Comparison of ENCODE assay signal across 12 cellular contexts in genomic region chr1:228408041-228408868, GRCh38. TPM values are rescaled to one million over a fixed set of nuclear protein-coding genes. Genes with fewer than 3 reads are reported as not detected.
DNase-seq lines count a peak whose midpoint lies in the region; ATAC-seq, FAIRE-seq and TF ChIP-seq lines count a peak whose summit lies in the region.
"Had no signal": no experiment of that assay in that cellular context is flagged by ENCODE, and none has a peak within 500 bp of the region (broad histone marks: within the 10 kb centered on the region; RNA-seq: fewer than 3 reads in every experiment).

No MANE protein-coding gene starts in this region.

- H3K9me1 ChIP-seq in keratinocyte (ENCODE audit: control insufficient read depth, extremely low read depth, insufficient read depth, low read length): peaks cover 1% of the 10 kb centered on the region

- H3K9me3 ChIP-seq in HepG2 (ENCODE audit: low read length): no peaks in the 10 kb centered on the region
- H3K9me3 ChIP-seq in right lobe of liver: no peaks in the 10 kb centered on the region
- H3K9me3 ChIP-seq in keratinocyte (ENCODE audit: control insufficient read depth, low read depth, low read length): no peaks in the 10 kb centered on the region
- no peaks in the 10 kb centered on the region for H3K9me3 ChIP-seq in vagina
- H3K9me3 ChIP-seq: mucosa of descending colon had no signal

- H3K9ac ChIP-seq in HepG2 (ENCODE audit: insufficient read depth, low read depth, low read length): no peak overlapping the region
- H3K9ac ChIP-seq in keratinocyte (ENCODE audit: control insufficient read depth, extremely low read depth, insufficient read depth, low read length): no peak overlapping the region

- H3K4me1 ChIP-seq in HepG2 (ENCODE audit: insufficient read depth, low read length) (peaks cover 62% of the 10 kb centered on the region), right lobe of liver (peaks cover 0 to 12% (median 6%) of the 10 kb centered on the region in 4 donors), keratinocyte (ENCODE audit: control insufficient read depth, extremely low read depth, insufficient read depth, low read length) (peaks cover 29% of the 10 kb centered on the region), vagina (peaks cover 56% of the 10 kb centered on the region)

- H3K27me3 ChIP-seq in HepG2 (ENCODE audit: control insufficient read depth in 1 of 2, insufficient read depth in 2 of 2, low read length in 2 of 2) (no peaks in the 10 kb centered on the region; a peak in 1 of 5 replicates), right lobe of liver (no peaks in the 10 kb centered on the region), keratinocyte (ENCODE audit: control insufficient read depth, extremely low read depth, insufficient read depth, low read length) (no peaks in the 10 kb centered on the region), vagina (no peaks in the 10 kb centered on the region)

- H3K36me3 Mint-ChIP-seq in activated T-helper 17 cell treated with anti-CD3 and anti-CD28 coated beads, Interleukin-2, amount 50 U/mL, for 72 hours (ENCODE audit: low read depth): peaks cover 33% of the 10 kb centered on the region

- H3K4me3 ChIP-seq in HepG2 (replicated peaks in 1 of 3; ENCODE audit: insufficient read depth in 1 of 3, low read depth in 2 of 3, low read length in 3 of 3) (no peak overlapping the region), right lobe of liver (no peak overlapping the region), keratinocyte (ENCODE audit: control insufficient read depth in 2 of 3, extremely low read depth in 1 of 3, insufficient read depth in 2 of 3, low read depth in 1 of 3, low read length in 3 of 3) (peak overlapping the region; percentile 70 to 93 (median 86)), vagina (peak overlapping the region; percentile 75 to 86)

- H3K36me3 ChIP-seq in HepG2 (replicated peaks in 1 of 2; ENCODE audit: control insufficient read depth in 1 of 2, insufficient read depth in 2 of 2, low read length in 2 of 2) (peaks cover 0 to 1% of the 10 kb centered on the region in 2 experiments; a peak in 1 of 5 replicates), right lobe of liver (no peaks in the 10 kb centered on the region), keratinocyte (ENCODE audit: control insufficient read depth in 2 of 2, extremely low read depth in 1 of 2, insufficient read depth in 2 of 2, low read length in 2 of 2) (peaks cover 16 to 18% of the 10 kb centered on the region in 2 experiments), vagina (no peaks in the 10 kb centered on the region)

- TF ChIP-seq POLR2A in HepG2 (IDR thresholded peaks at IDR 0.05; ENCODE audit: insufficient read depth in 1 of 2, low read depth in 2 of 2, low read length in 2 of 2) (no peak), right lobe of liver (IDR thresholded peaks at IDR 0.05) (no peak), vagina (IDR thresholded peaks at IDR 0.05) (no peak)

- no peaks in the 10 kb centered on the region for H3K27me3 Mint-ChIP-seq in activated T-helper 17 cell treated with anti-CD3 and anti-CD28 coated beads, Interleukin-2, amount 50 U/mL, for 72 hours

- H3K4me1 Mint-ChIP-seq in activated T-helper 17 cell treated with anti-CD3 and anti-CD28 coated beads, Interleukin-2, amount 50 U/mL, for 72 hours: peaks cover 21% of the 10 kb centered on the region

- POLR2A ChIA-PET in HepG2 (lab: Yijun Ruan, JAX): no interaction called here

- in situ Hi-C loops in HepG2 (cut with HindIII; ENCODE audit: extremely low pct_ligation_motif_present, low pct_unique_long_range_greater_than_20kb): no loop called here

- dilution Hi-C loops in keratinocyte (cut with MboI; ENCODE audit: extremely low pct_ligation_motif_present, low sequenced_read_pairs): no loop called here

- H3K9me3 Mint-ChIP-seq in activated T-helper 17 cell treated with anti-CD3 and anti-CD28 coated beads, Interleukin-2, amount 50 U/mL, for 72 hours: no peaks in the 10 kb centered on the region

- intact Hi-C loops in HepG2 (cut with micrococcal nuclease; ENCODE audit: unreplicated experiment) (loop anchor here (5.0 kb wide), 1 partner anchor 79 kb away; the partner anchor contains the start of gene RNF187), right lobe of liver (cut with DNase I) (no loop called here), vagina (cut with DNase I) (loop anchor here (5.0 kb wide), 1 partner anchor 266 kb away; the partner anchor contains the start of gene GUK1)

- H3K4me2 ChIP-seq in HepG2 (ENCODE audit: low read depth, low read length): peak overlapping the region; percentile 94; the same call in 1 of the 2 replicates
- peak overlapping the region; percentile 91 for H3K4me2 ChIP-seq in keratinocyte (ENCODE audit: control insufficient read depth, extremely low read depth, insufficient read depth, low read depth, low read length)

- BruUV-seq in HepG2 (replicated peaks; lab: Mats Ljungman, UMichigan): no TSS peak

- no peak for FAIRE-seq in HepG2 (lab: Jason Lieb, UNC)
- no peak for FAIRE-seq in keratinocyte (lab: Jason Lieb, UNC)

- ATAC-seq in HepG2: no peak
- ATAC-seq in right lobe of liver: no peak
- ATAC-seq in activated T-helper 17 cell treated with anti-CD3 and anti-CD28 coated beads, Interleukin-2, amount 50 U/mL, for 72 hours (replicated peaks): no peak
- ATAC-seq: mucosa of descending colon had no signal

- WGBS in HepG2 (ENCODE audit: low lambda C conversion rate): 98% methylated on average over 16 of the region's 27 CpGs
- 74% methylated on average over 5 of the region's 27 CpGs for WGBS in right lobe of liver (ENCODE audit: insufficient coverage, low coverage, low lambda C conversion rate, missing lambda C conversion rate)

- H3K79me2 ChIP-seq in HepG2 (ENCODE audit: insufficient read depth, low read length): peaks cover 26% of the 10 kb centered on the region
- peaks cover 45% of the 10 kb centered on the region for H3K79me2 ChIP-seq in keratinocyte (ENCODE audit: control insufficient read depth, insufficient read depth, low read length)

- H4K20me1 ChIP-seq in HepG2 (ENCODE audit: insufficient read depth, low read length): peaks cover 20% of the 10 kb centered on the region
- H4K20me1 ChIP-seq in keratinocyte (ENCODE audit: control insufficient read depth, extremely low read depth, insufficient read depth, low read length): peaks cover 16% of the 10 kb centered on the region

- TF ChIP-seq EP300 in HepG2 (IDR thresholded peaks at IDR 0.05; ENCODE audit: low read depth in 2 of 2, low read length in 2 of 2) (no peak), HepG2 (CRISPR knock-in tag; IDR thresholded peaks at IDR 0.05; ENCODE audit: borderline replicate concordance) (no peak)

- TF ChIP-seq CTCF in HepG2 (CRISPR knock-in tag; IDR thresholded peaks at IDR 0.05): no peak
- TF ChIP-seq CTCF in right lobe of liver (IDR thresholded peaks at IDR 0.05): no peak
- TF ChIP-seq CTCF in keratinocyte (optimal IDR thresholded peaks at IDR 0.05 in 1 of 3, IDR thresholded peaks at IDR 0.05 in 1 of 3, conservative IDR thresholded peaks at IDR 0.05 in 1 of 3; ENCODE audit: extremely low read depth in 1 of 3, insufficient read depth in 2 of 3, low read length in 3 of 3): no peak
- TF ChIP-seq CTCF in vagina (IDR thresholded peaks at IDR 0.05): no peak

- H2AFZ ChIP-seq in HepG2 (ENCODE audit: low read length) (no peak overlapping the region), keratinocyte (ENCODE audit: control insufficient read depth, low read length) (no peak overlapping the region)

- CTCF ChIA-PET in HepG2 (lab: Yijun Ruan, JAX; ENCODE audit: low intra/inter-chr PET ratio, low total read pairs): no interaction called here

- no peak overlapping the region for H3K27ac ChIP-seq in HepG2 (ENCODE audit: extremely low read length, insufficient read depth, low read length)
- no peak overlapping the region for H3K27ac ChIP-seq in right lobe of liver
- H3K27ac ChIP-seq in keratinocyte (ENCODE audit: control insufficient read depth, insufficient read depth, low read length): no peak overlapping the region
- peak overlapping the region; percentile 87 for H3K27ac ChIP-seq in vagina

- TF ChIP-seq RAD21 in HepG2 (CRISPR knock-in tag; IDR thresholded peaks at IDR 0.05): no peak

- peak overlapping the region; percentile 95 for H3K4me3 Mint-ChIP-seq in activated T-helper 17 cell treated with anti-CD3 and anti-CD28 coated beads, Interleukin-2, amount 50 U/mL, for 72 hours

- H3K27ac Mint-ChIP-seq in activated T-helper 17 cell treated with anti-CD3 and anti-CD28 coated beads, Interleukin-2, amount 50 U/mL, for 72 hours: no peak overlapping the region

- no peak for DNase-seq in HepG2 (ENCODE audit: low spot score)
- no peak for DNase-seq in right lobe of liver
- DNase-seq in keratinocyte (ENCODE audit: low read depth, low spot score): no peak
- no peak for DNase-seq in vagina (ENCODE audit: extremely low spot score in 2 of 2)
- no peak for DNase-seq in NCI-H2196 treated with DMSO at 0.1 percent for 48 hours (lab: John Stamatoyannopoulos, UW; ENCODE audit: unreplicated experiment)
- no peak for DNase-seq in NOMO-1 (lab: John Stamatoyannopoulos, UW; ENCODE audit: unreplicated experiment in 2 of 2)
- no peak for DNase-seq in NCI-H2227 treated with DMSO at 0.1 percent for 48 hours (lab: John Stamatoyannopoulos, UW)
- DNase-seq: DMS153; effector CD4-positive, alpha-beta T cell; NCI-H2171 treated with DMSO at 0.1 percent for 48 hours had no signal

RNA-seq across cellular contexts. Expression of gene TRIM11, which starts 1.6 kb away (rescaled TPM):
- total RNA-seq in HepG2 (2016; rRNA removed; fragmentation: Illumina TruSeq; extraction: Trizol): 9.7 and 16.1 TPM in 2 replicates
- total RNA-seq in HepG2 (2016; cell fraction: cytosol; rRNA removed; fragmentation: Illumina TruSeq; extraction: Trizol; ENCODE audit: low read depth): 8.8 and 9.6 TPM in 2 replicates
- 10.0 and 15.4 TPM in 2 replicates for total RNA-seq in HepG2 (2016; cell fraction: insoluble cytoplasmic fraction; rRNA removed; fragmentation: Illumina TruSeq; extraction: Trizol)
- total RNA-seq in HepG2 (2016; cell fraction: membrane; rRNA removed; fragmentation: Illumina TruSeq; extraction: Trizol): 12.1 and 13.4 TPM in 2 replicates
- total RNA-seq in HepG2 (2016; cell fraction: nucleus; rRNA removed; fragmentation: Illumina TruSeq; extraction: Trizol): 16.6 and 19.2 TPM in 2 replicates
- 6.3 and 8.8 TPM in 2 replicates for polyA plus RNA-seq in HepG2 (2011; rRNA removed)
- 4.7 and 6.1 TPM in 2 replicates for polyA plus RNA-seq in HepG2 (2011; cell fraction: cytosol; rRNA removed)
- polyA plus RNA-seq in HepG2 (2011; cell fraction: nucleus; rRNA removed): 33.2 and 33.5 TPM in 2 replicates
- 7.8 and 13.4 TPM in 2 replicates for polyA plus RNA-seq in HepG2 (2012)
- polyA plus RNA-seq in HepG2 (2016; cell fraction: cytosol; fragmentation: Illumina TruSeq; extraction: Trizol; ENCODE audit: low read depth): 1.3 and 1.5 TPM in 2 replicates
- 9.6 and 11.4 TPM in 2 replicates for polyA plus RNA-seq in HepG2 (2016; cell fraction: insoluble cytoplasmic fraction; fragmentation: Illumina TruSeq; extraction: Trizol; ENCODE audit: low read depth)
- polyA plus RNA-seq in HepG2 (2016; cell fraction: membrane; fragmentation: Illumina TruSeq; extraction: Trizol; ENCODE audit: low read depth): 2.2 and 2.7 TPM in 2 replicates
- polyA plus RNA-seq in HepG2 (2016; cell fraction: nucleus; fragmentation: Illumina TruSeq; extraction: Trizol; ENCODE audit: insufficient read depth, low read depth): 33.8 and 38.7 TPM in 2 replicates
- polyA minus RNA-seq in HepG2 (2011; rRNA and poly(A)+ RNA removed; ENCODE audit: low replicate concordance): 19.6 and 39.2 TPM in 2 replicates
- polyA minus RNA-seq in HepG2 (2011; cell fraction: cytosol; rRNA and poly(A)+ RNA removed): 6.6 and 7.0 TPM in 2 replicates
- polyA minus RNA-seq in HepG2 (2011; cell fraction: nucleus; rRNA and poly(A)+ RNA removed): 17.0 and 20.8 TPM in 2 replicates
- total RNA-seq in right lobe of liver: 1 to 10 TPM; 5.2 to 8.3 (median 7.1) TPM
- 10 to 100 TPM; 41.7 to 48.6 TPM for total RNA-seq in activated T-helper 17 cell treated with anti-CD3 and anti-CD28 coated beads, Interleukin-2, amount 50 U/mL, for 72 hours
- 9.9 to 14.8 TPM (median 11.8 TPM) in 3 replicates for polyA plus RNA-seq in keratinocyte
- polyA plus RNA-seq in keratinocyte (2011; ENCODE audit: low read depth): 8.8 TPM
- 6.3 and 12.5 TPM in 2 replicates for polyA plus RNA-seq in keratinocyte (2011; cell fraction: cytosol; rRNA removed)
- polyA plus RNA-seq in keratinocyte (2011; cell fraction: nucleus; rRNA removed): 32.0 and 36.2 TPM in 2 replicates
- polyA plus RNA-seq in keratinocyte (2012; ENCODE audit: low replicate concordance): 18.7 and 19.5 TPM in 2 replicates
- polyA minus RNA-seq in keratinocyte: 11.3 to 15.6 TPM (median 11.3 TPM) in 3 replicates
- polyA minus RNA-seq in keratinocyte (2011; cell fraction: cytosol; rRNA and poly(A)+ RNA removed): 19.2 TPM
- polyA minus RNA-seq in keratinocyte (2011; cell fraction: nucleus; rRNA and poly(A)+ RNA removed): 16.8 and 20.7 TPM in 2 replicates
- total RNA-seq in vagina: 22.1 TPM

RNA-seq across cellular contexts. Expression of gene TRIM17, which starts 8.4 kb away (rescaled TPM):
- total RNA-seq in HepG2 (2016; rRNA removed; fragmentation: Illumina TruSeq; extraction: Trizol) (0.64 TPM in 1 of 2 replicates, not detected in the other), right lobe of liver (not detected), vagina (1.2 TPM)
- not detected in 2 replicates for total RNA-seq in HepG2 (2016; cell fraction: cytosol; rRNA removed; fragmentation: Illumina TruSeq; extraction: Trizol; ENCODE audit: low read depth)
- total RNA-seq in HepG2 (2016; cell fraction: insoluble cytoplasmic fraction; rRNA removed; fragmentation: Illumina TruSeq; extraction: Trizol): 0.10 and 0.45 TPM in 2 replicates
- not detected in 2 replicates for total RNA-seq in HepG2 (2016; cell fraction: membrane; rRNA removed; fragmentation: Illumina TruSeq; extraction: Trizol)
- 0.72 and 0.81 TPM in 2 replicates for total RNA-seq in HepG2 (2016; cell fraction: nucleus; rRNA removed; fragmentation: Illumina TruSeq; extraction: Trizol)
- polyA plus RNA-seq in HepG2 (2011; rRNA removed) (0.22 and 0.32 TPM in 2 replicates), keratinocyte (0.14 to 0.53 TPM (median 0.24 TPM) in 3 replicates)
- 0.10 and 0.11 TPM in 2 replicates for polyA plus RNA-seq in HepG2 (2011; cell fraction: cytosol; rRNA removed)
- 1.6 and 1.9 TPM in 2 replicates for polyA plus RNA-seq in HepG2 (2011; cell fraction: nucleus; rRNA removed)
- polyA plus RNA-seq in HepG2 (2012): 0.24 and 0.27 TPM in 2 replicates
- polyA plus RNA-seq in HepG2 (2016; cell fraction: cytosol; fragmentation: Illumina TruSeq; extraction: Trizol; ENCODE audit: low read depth): not detected in 2 replicates
- 0.14 and 0.22 TPM in 2 replicates for polyA plus RNA-seq in HepG2 (2016; cell fraction: insoluble cytoplasmic fraction; fragmentation: Illumina TruSeq; extraction: Trizol; ENCODE audit: low read depth)
- not detected in 2 replicates for polyA plus RNA-seq in HepG2 (2016; cell fraction: membrane; fragmentation: Illumina TruSeq; extraction: Trizol; ENCODE audit: low read depth)
- 1.2 and 1.4 TPM in 2 replicates for polyA plus RNA-seq in HepG2 (2016; cell fraction: nucleus; fragmentation: Illumina TruSeq; extraction: Trizol; ENCODE audit: insufficient read depth, low read depth)
- polyA minus RNA-seq in HepG2 (2011; rRNA and poly(A)+ RNA removed; ENCODE audit: low replicate concordance): 0.58 TPM in 1 of 2 replicates, not detected in the other
- polyA minus RNA-seq in HepG2 (2011; cell fraction: cytosol; rRNA and poly(A)+ RNA removed): not detected in 2 replicates
- 0.64 and 0.75 TPM in 2 replicates for polyA minus RNA-seq in HepG2 (2011; cell fraction: nucleus; rRNA and poly(A)+ RNA removed)
- 1 to 10 TPM; 1.7 to 1.9 TPM for total RNA-seq in activated T-helper 17 cell treated with anti-CD3 and anti-CD28 coated beads, Interleukin-2, amount 50 U/mL, for 72 hours
- polyA plus RNA-seq in keratinocyte (2011; ENCODE audit: low read depth): 1.7 TPM
- 0.13 TPM in 2 replicates for polyA plus RNA-seq in keratinocyte (2011; cell fraction: cytosol; rRNA removed)
- 2.2 and 2.3 TPM in 2 replicates for polyA plus RNA-seq in keratinocyte (2011; cell fraction: nucleus; rRNA removed)
- 0.18 and 1.6 TPM in 2 replicates for polyA plus RNA-seq in keratinocyte (2012; ENCODE audit: low replicate concordance)
- 0.32 to 1.4 TPM (median 0.43 TPM) in 3 replicates for polyA minus RNA-seq in keratinocyte
- polyA minus RNA-seq in keratinocyte (2011; cell fraction: cytosol; rRNA and poly(A)+ RNA removed): not detected
- 0.63 and 0.78 TPM in 2 replicates for polyA minus RNA-seq in keratinocyte (2011; cell fraction: nucleus; rRNA and poly(A)+ RNA removed)

Comparison
In these comparisons a context has a peak if more than half of its experiments do, and no peak if none do; other contexts are left out.
1. intact Hi-C loops: an anchor here in HepG2 (5.0 kb wide) and vagina (5.0 kb wide); none called in right lobe of liver.
2. H3K4me3 ChIP-seq: peak in keratinocyte (3 of 3) and vagina (2 of 2); none in HepG2 (0 of 3) and right lobe of liver (0 of 3).